ENCODE assay signal across 23 cellular contexts in the genomic region with DNA sequence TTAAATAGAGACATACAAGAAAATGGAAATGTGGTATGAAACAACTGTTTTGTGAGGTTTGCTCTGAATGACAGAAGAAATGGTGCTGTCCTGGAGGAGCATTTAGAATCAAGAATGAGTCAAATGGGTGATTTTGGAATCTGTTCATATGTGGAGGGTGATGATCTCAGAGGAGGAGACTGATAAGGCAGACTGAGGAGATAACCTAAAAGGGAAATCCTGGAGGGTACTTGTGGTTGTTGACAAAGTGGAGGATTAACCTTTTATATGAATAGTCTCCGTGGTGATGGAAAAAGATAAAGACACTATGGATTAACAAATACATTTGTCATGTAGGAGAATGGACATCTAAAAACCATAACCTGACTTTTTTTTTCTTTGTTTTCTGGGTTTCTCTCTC.
"Had no signal": no experiment of that assay in that cellular context is flagged by ENCODE, and none has a peak within 500 bp of the region (broad histone marks: within the 10 kb centered on the region; RNA-seq: fewer than 3 reads in every experiment).

No MANE protein-coding gene starts in this region.

- DNase-seq: dorsolateral prefrontal cortex; effector CD4-positive, alpha-beta T cell; hypothalamus; immature natural killer cell; islet precursor cell; kidney glomerular epithelial cell; left colon; left ventricle myocardium inferior; lower lobe of right lung; natural killer cell; occipital lobe; ovary; posterior cingulate gyrus; psoas muscle; right cardiac atrium; sigmoid colon; stimulated activated CD4-positive, alpha-beta T cell treated with anti-CD3 and anti-CD28 coated beads, Interleukin-2, amount 100 ng/mL, for 24 hours; stimulated activated CD4-positive, alpha-beta T cell treated with anti-CD3 and anti-CD28 coated beads, Interleukin-4, amount 100 ng/mL, for 24 hours; stimulated activated naive CD4-positive, alpha-beta T cell treated with Interleukin-2 at 50 U/mL for 16 hours; stomach; thyroid gland; trophoblast cell had no signal

- ATAC-seq: left colon; lower lobe of right lung; natural killer cell; psoas muscle; right cardiac atrium; stimulated activated effector memory CD8-positive, alpha-beta T cell treated with anti-CD3 and anti-CD28 coated beads, Interleukin-12 subunit alpha, Interleukin-12 subunit beta, amount 100 ng/mL, for 72 hours had no signal
